ENCODE assay signal across 8 cellular contexts in the genomic region with DNA sequence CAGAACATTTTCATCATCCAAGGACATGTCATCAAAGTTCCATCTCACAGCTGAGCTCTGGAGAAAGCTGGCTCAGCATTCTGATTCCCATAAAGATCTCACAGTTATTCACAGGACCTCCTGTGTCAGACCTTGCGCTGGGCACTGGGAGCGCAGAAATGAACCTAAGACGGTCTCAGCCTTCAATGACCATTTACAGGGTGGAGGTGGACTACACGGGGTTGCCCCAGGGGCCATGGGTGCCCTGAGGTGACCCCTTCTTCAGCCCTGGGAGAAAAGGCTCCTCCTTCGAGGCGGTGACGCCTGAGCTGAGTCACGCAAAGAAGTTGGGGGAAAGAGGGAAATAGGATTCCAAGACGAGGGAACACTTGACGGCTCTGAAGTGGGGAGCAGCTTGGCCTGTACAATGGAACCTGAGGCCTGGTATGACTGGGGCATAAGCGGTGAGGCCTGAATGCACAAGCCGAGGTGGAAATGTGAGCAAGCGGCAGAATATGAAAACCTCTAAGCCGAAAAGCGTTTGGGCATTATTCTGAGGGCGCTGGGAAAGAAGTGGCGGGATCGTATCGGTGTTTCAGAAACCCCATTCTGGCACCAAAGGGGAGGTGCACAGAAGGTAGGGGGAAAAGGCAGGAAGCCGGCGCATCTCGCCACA. TPM values are rescaled to one million over a fixed set of nuclear protein-coding genes. Genes with fewer than 3 reads are reported as not detected.
DNase-seq lines count a peak whose midpoint lies in the region; ATAC-seq, FAIRE-seq and TF ChIP-seq lines count a peak whose summit lies in the region.

No MANE protein-coding gene starts in this region.

- DNase-seq in RKO (ENCODE audit: low spot score) (peak; percentile 80), cerebellar cortex (ENCODE audit: low spot score) (peak; percentile 50), kidney (peak; percentile 85), NCI-H1694 (lab: John Stamatoyannopoulos, UW) (no peak)
- DNase-seq in stimulated activated CD4-positive, alpha-beta T cell treated with anti-CD3 and anti-CD28 coated beads, Interleukin-2, amount 100 ng/mL, for 24 hours, result peak; percentile 28 to 30

- FAIRE-seq in kidney (lab: Jason Lieb, UNC), result no peak

- ATAC-seq in GM21717 (IDR thresholded peaks at IDR 0.05; ENCODE audit: unreplicated experiment) (peak; percentile 32), HG02852 (IDR thresholded peaks at IDR 0.05; ENCODE audit: unreplicated experiment) (no peak)

- H3K4me3 ChIP-seq in kidney (ENCODE audit: low read length in 2 of 2), result peak overlapping the region; percentile 92 to 99

- H3K9me3 ChIP-seq in kidney (ENCODE audit: control insufficient read depth in 1 of 2, low read length in 2 of 2), result no peaks in the 10 kb centered on the region

- no peak for TF ChIP-seq CTCF in C4-2B (conservative IDR thresholded peaks at IDR 0.05)
- no peak for TF ChIP-seq CTCF in kidney (IDR thresholded peaks at IDR 0.05; ENCODE audit: borderline replicate concordance, extremely low read depth, insufficient read depth)

- H3K27ac ChIP-seq in C4-2B, result peak overlapping the region; percentile 89
- H3K27ac ChIP-seq in kidney (ENCODE audit: low read depth in 2 of 2, low read length in 2 of 2), result peak overlapping the region; percentile 88 to 92

- intact Hi-C loops in kidney (cut with DNase I), result no loop called here

- H3K36me3 ChIP-seq in kidney (ENCODE audit: control insufficient read depth in 1 of 2, insufficient read depth in 2 of 2, low read length in 2 of 2), result peaks cover 17 to 27% of the 10 kb centered on the region in 2 donors

- H3K9ac ChIP-seq in kidney (ENCODE audit: low read length in 2 of 2), result peak overlapping the region; percentile 96

- H3K4me1 ChIP-seq in kidney (ENCODE audit: control insufficient read depth in 1 of 2, insufficient read depth in 1 of 2, low read depth in 1 of 2, low read length in 2 of 2), result peaks cover 8 to 15% of the 10 kb centered on the region in 2 donors

RNA-seq across cellular contexts. Expression of a gene that starts 0.8 kb away (rescaled TPM):
- 42.5 TPM for total RNA-seq in kidney
- polyA plus RNA-seq in kidney (ENCODE audit: insufficient read depth, low read depth, low replicate concordance), result 26.9 TPM

RNA-seq across cellular contexts. Expression of a gene that starts 39.0 kb away (rescaled TPM):
- total RNA-seq in kidney, result 0.50 TPM
- 0.37 TPM for polyA plus RNA-seq in kidney (ENCODE audit: insufficient read depth, low read depth, low replicate concordance)

RNA-seq across cellular contexts. Expression of a gene that starts 39.2 kb away (rescaled TPM):
- 46.7 TPM for total RNA-seq in kidney
- polyA plus RNA-seq in kidney (ENCODE audit: insufficient read depth, low read depth, low replicate concordance), result 19.0 TPM
